Comparison of ENCODE assay signal across 9 cellular contexts in genomic region chr18:22378672-22379282, GRCh38. TPM values are rescaled to one million over a fixed set of nuclear protein-coding genes. Genes with fewer than 3 reads are reported as not detected.
DNase-seq lines count a peak whose midpoint lies in the region; ATAC-seq and TF ChIP-seq lines count a peak whose summit lies in the region.
"Had no signal": no experiment of that assay in that cellular context is flagged by ENCODE, and none has a peak within 500 bp of the region (broad histone marks: within the 10 kb centered on the region; RNA-seq: fewer than 3 reads in every experiment).

No MANE protein-coding gene starts in this region.

- no peaks in the 10 kb centered on the region for H3K27me3 ChIP-seq in AG04450 (ENCODE audit: control insufficient read depth, insufficient read depth, low read length)
- H3K27me3 ChIP-seq in SJSA1 (replicated peaks) = no peaks in the 10 kb centered on the region

- H3K9me3 ChIP-seq in AG04450 (ENCODE audit: control insufficient read depth, insufficient read depth, low read length) (no peaks in the 10 kb centered on the region), SJSA1 (replicated peaks) (no peaks in the 10 kb centered on the region)

- H3K4me3 Mint-ChIP-seq in stimulated activated effector memory CD8-positive, alpha-beta T cell treated with anti-CD3 and anti-CD28 coated beads, Interleukin-12 subunit alpha, Interleukin-12 subunit beta, amount 100 ng/mL, for 72 hours = no peak overlapping the region

- H3K4me1 Mint-ChIP-seq in stimulated activated effector memory CD8-positive, alpha-beta T cell treated with anti-CD3 and anti-CD28 coated beads, Interleukin-12 subunit alpha, Interleukin-12 subunit beta, amount 100 ng/mL, for 72 hours = no peaks in the 10 kb centered on the region

- TF ChIP-seq CTCF in AG04450 (IDR thresholded peaks at IDR 0.05; ENCODE audit: low read depth, low read length) = peak; percentile 48
- peak; percentile 21 for TF ChIP-seq CTCF in foreskin fibroblast (IDR thresholded peaks at IDR 0.05; ENCODE audit: low read depth, low read length)

- ATAC-seq in GM18498 (IDR thresholded peaks at IDR 0.05; ENCODE audit: unreplicated experiment) (peak; percentile 55), GM21381 (IDR thresholded peaks at IDR 0.05; ENCODE audit: unreplicated experiment) (no peak)
- ATAC-seq in stimulated activated effector memory CD8-positive, alpha-beta T cell treated with anti-CD3 and anti-CD28 coated beads, Interleukin-12 subunit alpha, Interleukin-12 subunit beta, amount 100 ng/mL, for 72 hours = peak; percentile 84

- CTCF ChIA-PET in AG04450 (lab: Charles Lee) = interaction anchor here (0.7 to 1.1 kb wide), 3 partner anchors 9 to 38 kb away, joined by 3 to 4 read pairs (median 3); no protein-coding TSS in a partner anchor

- DNase-seq in AG04450 (ENCODE audit: low read depth, low spot score) (no peak), SJSA1 (ENCODE audit: low read depth in 1 of 2, low spot score in 2 of 2) (peak; percentile 16 to 52), foreskin fibroblast (peak in 1 of 2 donors; percentile 6), NCI-H345 (lab: John Stamatoyannopoulos, UW) (no peak), posterior vena cava (ENCODE audit: low spot score) (no peak)
- no peak for DNase-seq in stimulated activated effector memory CD8-positive, alpha-beta T cell treated with anti-CD3 and anti-CD28 coated beads, Interleukin-12 subunit alpha, Interleukin-12 subunit beta, amount 100 ng/mL, for 72 hours (ENCODE audit: low spot score in 2 of 2)

- H3K27ac ChIP-seq in AG04450 (ENCODE audit: low read depth, low read length) (no peak overlapping the region), SJSA1 (no peak overlapping the region)
- H3K27ac ChIP-seq: epithelial cell of prostate had no signal

- H3K36me3 ChIP-seq in SJSA1 = no peaks in the 10 kb centered on the region

- no peak overlapping the region for H3K4me3 ChIP-seq in AG04450 (ENCODE audit: low read depth, low read length)
- no peak overlapping the region for H3K4me3 ChIP-seq in SJSA1
- no peak overlapping the region for H3K4me3 ChIP-seq in foreskin fibroblast (ENCODE audit: low read depth in 1 of 2, low read length in 2 of 2)

- H3K27ac Mint-ChIP-seq in stimulated activated effector memory CD8-positive, alpha-beta T cell treated with anti-CD3 and anti-CD28 coated beads, Interleukin-12 subunit alpha, Interleukin-12 subunit beta, amount 100 ng/mL, for 72 hours = no peak overlapping the region

- intact Hi-C loops in posterior vena cava (cut with DNase I) = no loop called here

- POLR2A ChIA-PET in AG04450 (lab: Yijun Ruan, JAX) = no interaction called here

- H3K4me1 ChIP-seq in SJSA1 (replicated peaks) = no peaks in the 10 kb centered on the region

- no peaks in the 10 kb centered on the region for H3K9me3 Mint-ChIP-seq in stimulated activated effector memory CD8-positive, alpha-beta T cell treated with anti-CD3 and anti-CD28 coated beads, Interleukin-12 subunit alpha, Interleukin-12 subunit beta, amount 100 ng/mL, for 72 hours

- H3K36me3 Mint-ChIP-seq in stimulated activated effector memory CD8-positive, alpha-beta T cell treated with anti-CD3 and anti-CD28 coated beads, Interleukin-12 subunit alpha, Interleukin-12 subunit beta, amount 100 ng/mL, for 72 hours = no peaks in the 10 kb centered on the region

RNA-seq across cellular contexts. Expression of gene CTAGE1, which starts 38.9 kb away (rescaled TPM):
- 0.05 TPM in 1 of 2 replicates, not detected in the other for polyA plus RNA-seq in AG04450 (2011; rRNA removed)
- polyA minus RNA-seq in AG04450 (2011; rRNA and poly(A)+ RNA removed) = not detected in 2 replicates
- 0.11 TPM in 1 of 2 replicates, not detected in the other for total RNA-seq in SJSA1 (2014; rRNA removed; shearing (Covaris generic))
- total RNA-seq in posterior vena cava = not detected

Comparison
In these comparisons a context has a peak if more than half of its experiments do, and no peak if none do; other contexts are left out.
1. DNase-seq: peak in SJSA1 (2 of 2); none in AG04450 (single experiment), stimulated activated effector memory CD8-positive, alpha-beta T cell treated with anti-CD3 and anti-CD28 coated beads, Interleukin-12 subunit alpha, Interleukin-12 subunit beta, amount 100 ng/mL, for 72 hours (0 of 2), NCI-H345 (single experiment) and posterior vena cava (single experiment).